Comparison of ENCODE assay signal across 2 cellular contexts in genomic region chr22:43011079-43011478, GRCh38.
TF ChIP-seq lines count a peak whose summit lies in the region.

No MANE protein-coding gene starts in this region.

TF ChIP-seq in A549, 52 proteins besides CTCF, POLR2A, EP300 and RAD21 (continued from another document):
- TF ChIP-seq REST (IDR thresholded peaks at IDR 0.05): no peak
- TF ChIP-seq NFE2L2 (conservative IDR thresholded peaks at IDR 0.05; ENCODE audit: low read length): no peak
- TF ChIP-seq KDM5A (IDR thresholded peaks at IDR 0.05): no peak
- no peak for TF ChIP-seq JUNB (IDR thresholded peaks at IDR 0.05)
- no peak for TF ChIP-seq USF2 (IDR thresholded peaks at IDR 0.05)
- TF ChIP-seq BCL3 (IDR thresholded peaks at IDR 0.05): no peak
- TF ChIP-seq EHF (CRISPR knock-in tag; IDR thresholded peaks at IDR 0.05): no peak
- no peak for TF ChIP-seq CEBPB (IDR thresholded peaks at IDR 0.05)
- no peak for TF ChIP-seq NPAS2 (CRISPR knock-in tag; IDR thresholded peaks at IDR 0.05; ENCODE audit: borderline replicate concordance)
- TF ChIP-seq PHF8 (IDR thresholded peaks at IDR 0.05; ENCODE audit: borderline replicate concordance, low read depth): no peak

TF ChIP-seq in HepG2, 621 proteins besides CTCF, POLR2A, EP300 and RAD21 (continued from another document):
- TF ChIP-seq KIAA2018 (CRISPR knock-in tag; IDR thresholded peaks at IDR 0.05; ENCODE audit: borderline replicate concordance): no peak
